Comparison of ENCODE assay signal across 28 cellular contexts in the genomic region with DNA sequence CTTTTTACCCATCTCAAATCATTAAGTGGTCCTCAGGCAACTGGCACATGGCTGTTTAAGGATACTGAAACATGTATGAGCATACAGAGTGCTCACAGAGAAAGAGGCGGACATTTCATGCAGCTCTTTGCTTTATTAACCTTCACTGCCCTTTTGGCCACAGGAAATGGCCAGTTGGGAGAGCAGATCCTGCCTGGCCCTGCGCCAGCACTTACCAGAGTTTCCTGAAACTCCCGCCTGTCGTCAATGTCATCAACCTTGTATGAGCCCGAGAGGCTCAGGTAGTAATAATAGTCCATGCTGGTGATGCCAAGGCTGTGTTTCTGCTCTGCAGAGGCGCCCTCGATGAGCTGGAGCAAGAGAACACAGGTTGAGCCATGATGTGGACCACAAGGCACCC. TPM values are rescaled to one million over a fixed set of nuclear protein-coding genes. Genes with fewer than 3 reads are reported as not detected.
DNase-seq lines count a peak whose midpoint lies in the region; ATAC-seq, FAIRE-seq and TF ChIP-seq lines count a peak whose summit lies in the region.
"Had no signal": no experiment of that assay in that cellular context is flagged by ENCODE, and none has a peak within 500 bp of the region (broad histone marks: within the 10 kb centered on the region; RNA-seq: fewer than 3 reads in every experiment).

No MANE protein-coding gene starts in this region.

- no peak for TF ChIP-seq CTCF in liver (IDR thresholded peaks at IDR 0.05; ENCODE audit: low read depth, low read length, missing input control)
- no peak for TF ChIP-seq CTCF in HepG2 (CRISPR knock-in tag; IDR thresholded peaks at IDR 0.05)
- TF ChIP-seq CTCF in heart right ventricle (IDR thresholded peaks at IDR 0.05): no peak

- FAIRE-seq in HepG2 (lab: Jason Lieb, UNC): no peak
- FAIRE-seq: GM18507 had no signal

- H3K36me3 ChIP-seq in liver (ENCODE audit: control insufficient read depth in 4 of 4, insufficient read depth in 3 of 4, low read depth in 1 of 4, low read length in 3 of 4) (peaks cover 1 to 45% (median 37%) of the 10 kb centered on the region in 4 donors), HepG2 (replicated peaks in 1 of 2; ENCODE audit: control insufficient read depth in 1 of 2, insufficient read depth in 2 of 2, low read length in 2 of 2) (peaks cover 7 to 38% of the 10 kb centered on the region in 2 experiments; a peak in 3 of 5 replicates), heart right ventricle (peaks cover 0 to 66% (median 0%) of the 10 kb centered on the region in 9 donors), HAP-1 (replicated peaks) (no peaks in the 10 kb centered on the region)
- H3K36me3 ChIP-seq: BE2C, neutrophil, prostate gland had no signal

- POLR2A ChIA-PET in HepG2 (lab: Yijun Ruan, JAX): no interaction called here

- ATAC-seq in HepG2: no peak
- ATAC-seq in heart right ventricle: peak in 6 of 8 donors; percentile 7 to 63 (median 50)
- ATAC-seq in GM18867 (IDR thresholded peaks at IDR 0.05; ENCODE audit: unreplicated experiment): no peak
- no peak for ATAC-seq in GM21529 (IDR thresholded peaks at IDR 0.05; ENCODE audit: unreplicated experiment)
- ATAC-seq: GM23338 had no signal

- 77% methylated on average over 7 of the region's 7 CpGs for WGBS in liver
- 95% methylated on average over 4 of the region's 7 CpGs for WGBS in HepG2 (ENCODE audit: low lambda C conversion rate)
- WGBS in heart right ventricle, 2 donors: 62 to 67% methylated on average over 7 of the region's 7 CpGs

- BruUV-seq in HepG2 (replicated peaks; lab: Mats Ljungman, UMichigan): no TSS peak

- no peaks in the 10 kb centered on the region for H3K9me3 ChIP-seq in liver (ENCODE audit: control insufficient read depth in 4 of 4, low read length in 3 of 4)
- H3K9me3 ChIP-seq in HepG2 (ENCODE audit: low read length): no peaks in the 10 kb centered on the region
- no peaks in the 10 kb centered on the region for H3K9me3 ChIP-seq in heart right ventricle
- no peaks in the 10 kb centered on the region for H3K9me3 ChIP-seq in HAP-1
- H3K9me3 ChIP-seq: BE2C, neutrophil, prostate gland had no signal

- H4K20me1 ChIP-seq in HepG2 (ENCODE audit: insufficient read depth, low read length): no peaks in the 10 kb centered on the region

- H2AFZ ChIP-seq in HepG2 (ENCODE audit: low read length): no peak overlapping the region
- H2AFZ ChIP-seq: GM23338 had no signal

- TF ChIP-seq RAD21 in liver (IDR thresholded peaks at IDR 0.05) (no peak), HepG2 (CRISPR knock-in tag; IDR thresholded peaks at IDR 0.05) (no peak)

- no peak for TF ChIP-seq POLR2A in HepG2 (IDR thresholded peaks at IDR 0.05; ENCODE audit: insufficient read depth in 1 of 2, low read depth in 2 of 2, low read length in 2 of 2)
- TF ChIP-seq POLR2A in erythroblast (IDR thresholded peaks at IDR 0.05; ENCODE audit: low read length): no peak

- H3K4me1 ChIP-seq in liver (ENCODE audit: control insufficient read depth in 4 of 4, insufficient read depth in 4 of 4, low read length in 3 of 4) (no peaks in the 10 kb centered on the region), HepG2 (ENCODE audit: insufficient read depth, low read length) (no peaks in the 10 kb centered on the region), heart right ventricle (peaks cover 3 to 47% (median 31%) of the 10 kb centered on the region in 9 donors), HAP-1 (peaks cover 5% of the 10 kb centered on the region)
- H3K4me1 ChIP-seq: BE2C, prostate gland had no signal

- in situ Hi-C loops in HepG2 (cut with HindIII; ENCODE audit: extremely low pct_ligation_motif_present, low pct_unique_long_range_greater_than_20kb): no loop called here
- in situ Hi-C loops in HAP-1 (cut with MboI; ENCODE audit: low sequenced_read_pairs): no loop called here

- TF ChIP-seq EP300 in HepG2 (IDR thresholded peaks at IDR 0.05; ENCODE audit: low read depth in 2 of 2, low read length in 2 of 2): no peak
- no peak for TF ChIP-seq EP300 in HepG2 (CRISPR knock-in tag; IDR thresholded peaks at IDR 0.05; ENCODE audit: borderline replicate concordance)

- no peak overlapping the region for H3K27ac ChIP-seq in liver (ENCODE audit: low read depth in 1 of 2, low read length in 2 of 2)
- H3K27ac ChIP-seq in HepG2 (ENCODE audit: extremely low read length, insufficient read depth, low read length): no peak overlapping the region
- peak overlapping the region in 1 of 10 donors; percentile 34 for H3K27ac ChIP-seq in heart right ventricle
- H3K27ac ChIP-seq: epithelial cell of prostate, KMS-11, neutrophil, SK-N-MC, VCaP had no signal

- CTCF ChIA-PET in HepG2 (lab: Yijun Ruan, JAX; ENCODE audit: low intra/inter-chr PET ratio, low total read pairs): no interaction called here

- H3K4me3 ChIP-seq in liver (ENCODE audit: low read depth in 1 of 3, low read length in 3 of 3) (no peak overlapping the region), HepG2 (replicated peaks in 1 of 3; ENCODE audit: insufficient read depth in 1 of 3, low read depth in 2 of 3, low read length in 3 of 3) (no peak overlapping the region), heart right ventricle (no peak overlapping the region), HAP-1 (no peak overlapping the region)
- H3K4me3 ChIP-seq: GM23338, prostate gland, SK-N-MC had no signal

- H3K9ac ChIP-seq in liver (ENCODE audit: low read depth in 1 of 2, low read length in 2 of 2) (no peak overlapping the region), HepG2 (ENCODE audit: insufficient read depth, low read depth, low read length) (no peak overlapping the region)
- H3K9ac ChIP-seq: KMS-11 had no signal

- intact Hi-C loops in HepG2 (cut with micrococcal nuclease; ENCODE audit: unreplicated experiment): no loop called here
- intact Hi-C loops in heart right ventricle (cut with DNase I): loop anchor here in 2 of 10 donors (5.0 kb wide), 2 partner anchors 47 to 148 kb away; partner anchors contain the start of gene MYO1E (in 1 of the 2)

- no peaks in the 10 kb centered on the region for H3K27me3 ChIP-seq in liver (ENCODE audit: control insufficient read depth in 4 of 4, insufficient read depth in 4 of 4, low read length in 3 of 4)
- no peaks in the 10 kb centered on the region for H3K27me3 ChIP-seq in HepG2 (ENCODE audit: control insufficient read depth in 1 of 2, insufficient read depth in 2 of 2, low read length in 2 of 2)
- H3K27me3 ChIP-seq in heart right ventricle: no peaks in the 10 kb centered on the region
- no peaks in the 10 kb centered on the region for H3K27me3 ChIP-seq in HAP-1 (ENCODE audit: low read depth)

- DNase-seq in HepG2 (ENCODE audit: low spot score) (no peak), heart right ventricle (peak; percentile 52), lung microvascular endothelial cell (ENCODE audit: low read depth in 2 of 2) (peak; percentile 66 to 77), HAP-1 (ENCODE audit: low spot score in 2 of 2) (no peak), erythroblast (lab: John Stamatoyannopoulos, UW) (no peak)
- DNase-seq: anterior cingulate cortex, BE2C, DMS53, GDM1, hippocampal formation, NCI-H146, NCI-H2171, NCI-H524 treated with DMSO at 0.1 percent for 48 hours had no signal

- no peak overlapping the region for H3K4me2 ChIP-seq in HepG2 (ENCODE audit: low read depth, low read length)
- H3K4me2 ChIP-seq: GM23338, KMS-11 had no signal

- H3K79me2 ChIP-seq in HepG2 (ENCODE audit: insufficient read depth, low read length): no peaks in the 10 kb centered on the region

TF ChIP-seq in liver, 16 proteins besides CTCF, POLR2A, EP300 and RAD21:
- TF ChIP-seq HNF4A (conservative IDR thresholded peaks at IDR 0.05): no peak
- no peak for TF ChIP-seq EGR1 (IDR thresholded peaks at IDR 0.05; ENCODE audit: low read depth in 2 of 2)
- peak; percentile 24 for TF ChIP-seq NR2F2 (IDR thresholded peaks at IDR 0.05)

TF ChIP-seq in HepG2, 621 proteins besides CTCF, POLR2A, EP300 and RAD21 (continues in another document):
- TF ChIP-seq JDP2 (CRISPR knock-in tag; IDR thresholded peaks at IDR 0.05; ENCODE audit: borderline replicate concordance): no peak
- no peak for TF ChIP-seq ZBTB34 (CRISPR knock-in tag; IDR thresholded peaks at IDR 0.05)
- TF ChIP-seq KLF6 (CRISPR knock-in tag; IDR thresholded peaks at IDR 0.05): no peak

RNA-seq across cellular contexts. Expression of gene LDHAL6B, which starts 17.8 kb away (rescaled TPM):
- not detected for total RNA-seq in liver
- polyA plus RNA-seq in liver: not detected
- not detected in 2 replicates for total RNA-seq in HepG2 (2016; rRNA removed; fragmentation: Illumina TruSeq; extraction: Trizol)
- not detected in 2 replicates for total RNA-seq in HepG2 (2016; cell fraction: cytosol; rRNA removed; fragmentation: Illumina TruSeq; extraction: Trizol; ENCODE audit: low read depth)
- not detected in 2 replicates for total RNA-seq in HepG2 (2016; cell fraction: insoluble cytoplasmic fraction; rRNA removed; fragmentation: Illumina TruSeq; extraction: Trizol)
- not detected in 2 replicates for total RNA-seq in HepG2 (2016; cell fraction: membrane; rRNA removed; fragmentation: Illumina TruSeq; extraction: Trizol)
- not detected in 2 replicates for total RNA-seq in HepG2 (2016; cell fraction: nucleus; rRNA removed; fragmentation: Illumina TruSeq; extraction: Trizol)
- polyA plus RNA-seq in HepG2 (2011; rRNA removed): not detected in 2 replicates
- polyA plus RNA-seq in HepG2 (2011; cell fraction: cytosol; rRNA removed): not detected in 2 replicates
- polyA plus RNA-seq in HepG2 (2011; cell fraction: nucleus; rRNA removed): not detected in 2 replicates
- polyA plus RNA-seq in HepG2 (2012): not detected in 2 replicates
- not detected in 2 replicates for polyA plus RNA-seq in HepG2 (2016; cell fraction: cytosol; fragmentation: Illumina TruSeq; extraction: Trizol; ENCODE audit: low read depth)
- polyA plus RNA-seq in HepG2 (2016; cell fraction: insoluble cytoplasmic fraction; fragmentation: Illumina TruSeq; extraction: Trizol; ENCODE audit: low read depth): not detected in 2 replicates
- polyA plus RNA-seq in HepG2 (2016; cell fraction: membrane; fragmentation: Illumina TruSeq; extraction: Trizol; ENCODE audit: low read depth): not detected in 2 replicates
- polyA plus RNA-seq in HepG2 (2016; cell fraction: nucleus; fragmentation: Illumina TruSeq; extraction: Trizol; ENCODE audit: insufficient read depth, low read depth): not detected in 2 replicates
- polyA minus RNA-seq in HepG2 (2011; rRNA and poly(A)+ RNA removed; ENCODE audit: low replicate concordance): not detected in 2 replicates
- not detected in 2 replicates for polyA minus RNA-seq in HepG2 (2011; cell fraction: cytosol; rRNA and poly(A)+ RNA removed)
- not detected in 2 replicates for polyA minus RNA-seq in HepG2 (2011; cell fraction: nucleus; rRNA and poly(A)+ RNA removed)
- not detected for total RNA-seq in heart right ventricle
- polyA plus RNA-seq in heart right ventricle: not detected
- total RNA-seq in lung microvascular endothelial cell: not detected in 2 replicates
- total RNA-seq: A673; GM23338; skeletal muscle tissue; T-helper 2 cell treated with Interferon-gamma antibody and Interleukin-4, amounts not matched to agents 100 ng/mL and 5 ng/mL, for 36 hours; ureter had no signal
- polyA plus RNA-seq: GM23338 had no signal

Comparison
In these comparisons a context has a peak if more than half of its experiments do, and no peak if none do; other contexts are left out.
1. ATAC-seq: peak in heart right ventricle (6 of 8); none in HepG2 (single experiment), GM18867 (single experiment) and GM21529 (single experiment).
2. DNase-seq: peak in heart right ventricle (2 of 2) and lung microvascular endothelial cell (2 of 2); none in HepG2 (single experiment), HAP-1 (0 of 2) and erythroblast (0 of 2).